Comparison of ENCODE assay signal across 8 cellular contexts in the genomic region with DNA sequence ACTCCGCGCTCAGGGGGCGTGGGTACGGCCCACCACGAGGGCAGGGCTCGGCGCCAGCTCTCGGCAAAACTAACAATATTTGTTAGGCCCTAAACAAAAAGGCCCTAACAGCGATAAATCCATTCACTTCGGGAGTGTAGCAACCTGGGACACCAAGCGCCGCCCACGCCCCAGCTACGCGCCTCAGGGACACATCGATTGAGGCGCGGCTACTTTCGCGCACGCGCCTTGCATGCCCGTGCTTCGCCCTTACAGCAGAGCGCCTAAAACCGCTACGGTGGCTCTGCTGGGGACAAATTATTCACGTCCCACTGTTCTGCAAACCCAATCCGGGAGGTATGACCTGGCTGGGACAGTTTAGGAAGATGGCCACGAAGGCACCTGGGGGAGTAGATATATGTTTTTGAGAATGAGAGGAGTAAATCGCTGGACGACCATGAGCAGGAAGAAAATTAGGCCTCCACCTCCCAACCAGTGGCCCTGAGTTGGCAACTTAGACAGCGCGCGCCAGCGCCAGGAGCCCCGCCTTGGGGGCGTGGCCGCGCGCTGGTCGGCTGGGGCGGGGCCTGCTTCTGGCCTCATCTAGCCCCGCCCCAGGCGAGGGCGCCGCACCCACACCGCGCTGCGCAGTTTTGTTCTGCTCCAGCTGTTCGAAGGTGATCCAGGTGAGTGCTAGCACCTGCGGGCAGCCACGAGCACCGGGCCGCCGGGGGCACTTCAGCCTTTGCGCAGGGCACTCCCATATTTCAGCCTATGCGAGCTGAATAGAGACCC. TPM values are rescaled to one million over a fixed set of nuclear protein-coding genes. Genes with fewer than 3 reads are reported as not detected.
DNase-seq lines count a peak whose midpoint lies in the region; ATAC-seq, FAIRE-seq and TF ChIP-seq lines count a peak whose summit lies in the region.

A gene (plus strand): TSS at position 606 of the 774 bp plus-strand sequence. CDS start 18,614 bp downstream, outside the sequence.

- H3K27ac ChIP-seq in DOHH2 (ENCODE audit: low read depth, low read length) (peak within 1 kb of the TSS; percentile 67), GM23248 (peak within 1 kb of the TSS; percentile 91), Karpas-422 (ENCODE audit: low read length) (peak within 1 kb of the TSS; percentile 71), esophagus muscularis mucosa (replicated peaks in 1 of 4) (peak within 1 kb of the TSS; percentile 91 to 95 (median 92)), muscle layer of colon (ENCODE audit: low read depth, low read length) (peak within 1 kb of the TSS; percentile 94)

- H3K27me3 Mint-ChIP-seq in activated T-cell treated with anti-CD3 and anti-CD28 coated beads, Interleukin-2, amount 50 U/mL, for 72 hours (ENCODE audit: low read depth), result no peaks in the 10 kb centered on the region

- no peaks in the 10 kb centered on the region for H3K9me3 ChIP-seq in DOHH2 (ENCODE audit: control insufficient read depth, insufficient read depth, low read length)
- no peaks in the 10 kb centered on the region for H3K9me3 ChIP-seq in GM23248 (ENCODE audit: low read depth)
- H3K9me3 ChIP-seq in Karpas-422 (ENCODE audit: low read length), result no peaks in the 10 kb centered on the region
- no peaks in the 10 kb centered on the region for H3K9me3 ChIP-seq in esophagus muscularis mucosa
- no peaks in the 10 kb centered on the region for H3K9me3 ChIP-seq in muscle layer of colon (ENCODE audit: low read length)

- H3K9me2 ChIP-seq in DOHH2 (replicated peaks; ENCODE audit: control insufficient read depth, low read length) (no peaks in the 10 kb centered on the region), GM23248 (ENCODE audit: insufficient read depth) (no peaks in the 10 kb centered on the region), Karpas-422 (replicated peaks; ENCODE audit: insufficient read depth, low read length) (no peaks in the 10 kb centered on the region)

- no peaks in the 10 kb centered on the region for H3K36me3 ChIP-seq in DOHH2 (ENCODE audit: control insufficient read depth, low read length)
- H3K36me3 ChIP-seq in GM23248 (ENCODE audit: low read depth), result no peaks in the 10 kb centered on the region
- H3K36me3 ChIP-seq in Karpas-422 (ENCODE audit: insufficient read depth, low read length), result no peaks in the 10 kb centered on the region
- peaks cover 0 to 5% (median 0%) of the 10 kb centered on the region in 4 donors for H3K36me3 ChIP-seq in esophagus muscularis mucosa
- no peaks in the 10 kb centered on the region for H3K36me3 ChIP-seq in muscle layer of colon (ENCODE audit: insufficient read depth, low read length)

- TF ChIP-seq CTCF in DOHH2 (IDR thresholded peaks at IDR 0.05; ENCODE audit: low read depth, low read length, poor library complexity, severe bottlenecking) (no peak), esophagus muscularis mucosa (IDR thresholded peaks at IDR 0.05) (no peak)

- peaks cover 11% of the 10 kb centered on the region for H3F3A ChIP-seq in DOHH2 (ENCODE audit: control insufficient read depth, insufficient read depth)
- H3F3A ChIP-seq in GM23248 (ENCODE audit: insufficient read depth), result peaks cover 24% of the 10 kb centered on the region

- no peak within 1 kb of the TSS for H3K27ac Mint-ChIP-seq in activated T-cell treated with anti-CD3 and anti-CD28 coated beads, Interleukin-2, amount 50 U/mL, for 72 hours

- TF ChIP-seq EP300 in esophagus muscularis mucosa (IDR thresholded peaks at IDR 0.05), result no peak

- peaks cover 42% of the 10 kb centered on the region for H3K4me1 ChIP-seq in DOHH2 (ENCODE audit: control insufficient read depth, low read length)
- peaks cover 31% of the 10 kb centered on the region for H3K4me1 ChIP-seq in GM23248 (ENCODE audit: insufficient read depth)
- H3K4me1 ChIP-seq in Karpas-422 (ENCODE audit: low read length), result peaks cover 31% of the 10 kb centered on the region
- H3K4me1 ChIP-seq in esophagus muscularis mucosa, result peaks cover 35 to 47% (median 44%) of the 10 kb centered on the region in 4 donors
- H3K4me1 ChIP-seq in muscle layer of colon (ENCODE audit: insufficient read depth, low read length), result peaks cover 24% of the 10 kb centered on the region

- no peak within 1 kb of the TSS for H3K4me3 Mint-ChIP-seq in activated T-cell treated with anti-CD3 and anti-CD28 coated beads, Interleukin-2, amount 50 U/mL, for 72 hours

- H4K20me1 ChIP-seq in DOHH2 (ENCODE audit: control insufficient read depth, insufficient read depth, low read depth, low read length) (no peaks in the 10 kb centered on the region), GM23248 (ENCODE audit: insufficient read depth) (no peaks in the 10 kb centered on the region), Karpas-422 (ENCODE audit: insufficient read depth, low read depth, low read length) (no peaks in the 10 kb centered on the region)

- peak; percentile 99 for DNase-seq in GM23248
- peak; percentile 96 for DNase-seq in Karpas-422
- peak; percentile 78 for DNase-seq in RCC 7860 (ENCODE audit: low spot score)
- peak; percentile 93 to 95 for DNase-seq in activated T-cell treated with anti-CD3 and anti-CD28 coated beads, Interleukin-2, amount 50 U/mL, for 72 hours
- peak; percentile 97 for DNase-seq in esophagus muscularis mucosa (ENCODE audit: extremely low spot score)
- DNase-seq in stimulated activated CD8-positive, alpha-beta memory T cell treated with anti-CD3 and anti-CD28 coated beads, Interleukin-7, amount 100 ng/mL, for 24 hours (ENCODE audit: low read depth), result peak; percentile 83

- TF ChIP-seq POLR2A in esophagus muscularis mucosa (IDR thresholded peaks at IDR 0.05; ENCODE audit: low read depth), result peak; percentile 78

- H2AFZ ChIP-seq in GM23248 (peak within 1 kb of the TSS; percentile 93), Karpas-422 (ENCODE audit: low read length) (peak within 1 kb of the TSS; percentile 91)

- H3K27me3 ChIP-seq in DOHH2 (ENCODE audit: control insufficient read depth, low read length) (peaks cover 29% of the 10 kb centered on the region), GM23248 (replicated peaks; ENCODE audit: insufficient read depth) (no peaks in the 10 kb centered on the region), Karpas-422 (ENCODE audit: low read length) (no peaks in the 10 kb centered on the region), esophagus muscularis mucosa (no peaks in the 10 kb centered on the region), muscle layer of colon (ENCODE audit: control insufficient read depth in 1 of 2, insufficient read depth in 2 of 2, low read length in 2 of 2) (no peaks in the 10 kb centered on the region)

- intact Hi-C loops in esophagus muscularis mucosa (cut with DNase I), result loop anchor here (5.0 kb wide), 3 partner anchors 34 to 136 kb away; a partner anchor contains a TSS

- H3K4me1 Mint-ChIP-seq in activated T-cell treated with anti-CD3 and anti-CD28 coated beads, Interleukin-2, amount 50 U/mL, for 72 hours (ENCODE audit: low read depth), result peaks cover 17% of the 10 kb centered on the region

- H3K9ac ChIP-seq in GM23248 (peak within 1 kb of the TSS; percentile 97), Karpas-422 (ENCODE audit: low read length) (peak within 1 kb of the TSS; percentile 72), muscle layer of colon (ENCODE audit: low read length) (peak within 1 kb of the TSS; percentile 85)

- H3K9me3 Mint-ChIP-seq in activated T-cell treated with anti-CD3 and anti-CD28 coated beads, Interleukin-2, amount 50 U/mL, for 72 hours, result no peaks in the 10 kb centered on the region

- no peak for FAIRE-seq in RCC 7860 (lab: Jason Lieb, UNC)

- 1% methylated on average over 57 of the region's 58 CpGs for WGBS in GM23248 (ENCODE audit: low coverage in 1 of 2, low lambda C conversion rate in 2 of 2, missing lambda C conversion rate in 2 of 2), 2 experiments
- under 1% methylated on average over 18 of the region's 58 CpGs for WGBS in esophagus muscularis mucosa

- ATAC-seq in activated T-cell treated with anti-CD3 and anti-CD28 coated beads, Interleukin-2, amount 50 U/mL, for 72 hours (replicated peaks in 1 of 2), result peak; percentile 89 to 91

- in situ Hi-C loops in GM23248 (cut with MboI), result no loop called here

- H3K79me2 ChIP-seq in DOHH2 (ENCODE audit: control insufficient read depth, low read length) (no peaks in the 10 kb centered on the region), GM23248 (ENCODE audit: insufficient read depth) (peaks cover 43% of the 10 kb centered on the region), Karpas-422 (ENCODE audit: low read length) (no peaks in the 10 kb centered on the region)

- H3K4me3 ChIP-seq in DOHH2 (ENCODE audit: low read length) (peak within 1 kb of the TSS; percentile 80), GM23248 (peak within 1 kb of the TSS; percentile 98), Karpas-422 (ENCODE audit: low read length) (peak within 1 kb of the TSS; percentile 78), esophagus muscularis mucosa (peak within 1 kb of the TSS; percentile 65 to 88 (median 86)), muscle layer of colon (ENCODE audit: low read depth in 1 of 2, low read length in 2 of 2) (peak within 1 kb of the TSS; percentile 90 to 95)

- peak within 1 kb of the TSS; percentile 92 for H3K4me2 ChIP-seq in DOHH2 (ENCODE audit: low read length)
- peak within 1 kb of the TSS; percentile 96 for H3K4me2 ChIP-seq in GM23248 (ENCODE audit: unreplicated experiment)
- H3K4me2 ChIP-seq in Karpas-422 (ENCODE audit: low read depth, low read length, poor library complexity, severe bottlenecking), result peak within 1 kb of the TSS; percentile 97

- H3K36me3 Mint-ChIP-seq in activated T-cell treated with anti-CD3 and anti-CD28 coated beads, Interleukin-2, amount 50 U/mL, for 72 hours (ENCODE audit: insufficient read depth in 2 of 2), result no peaks in the 10 kb centered on the region

RNA-seq across cellular contexts. Expression of the gene that starts here (rescaled TPM):
- total RNA-seq in GM23248 (2014; rRNA removed; shearing (Covaris generic)), result 165 and 186 TPM in 2 replicates
- polyA plus RNA-seq in GM23248 (2016; fragmentation: Nextera tagmentation; extraction: Ambion mirVana), result 383 and 389 TPM in 2 replicates
- total RNA-seq in Karpas-422 (2014; rRNA removed; shearing (Covaris generic); ENCODE audit: low replicate concordance), result 40.7 and 44.8 TPM in 2 replicates
- 10 to 100 TPM; 32.9 to 48.5 TPM for total RNA-seq in activated T-cell treated with anti-CD3 and anti-CD28 coated beads, Interleukin-2, amount 50 U/mL, for 72 hours
- total RNA-seq in esophagus muscularis mucosa, result 100 to 1,000 TPM; 202 to 257 (median 232) TPM

Comparison
In these comparisons a context has a peak if more than half of its experiments do, and no peak if none do; other contexts are left out.
1. Peak in every context shown above with its lines: DNase-seq, ATAC-seq, H3K4me3 ChIP-seq and H3K27ac ChIP-seq.